Comparison of ENCODE assay signal across 8 cellular contexts in genomic region chr12:109844983-109845841, GRCh38. TPM values are rescaled to one million over a fixed set of nuclear protein-coding genes. Genes with fewer than 3 reads are reported as not detected.
A peak's percentile ranks its signal among the peaks of the same experiment; 100 is the strongest.
DNase-seq lines count a peak whose midpoint lies in the region; ATAC-seq and TF ChIP-seq lines count a peak whose summit lies in the region.

No MANE protein-coding gene starts in this region.

- H3K27ac ChIP-seq in foreskin keratinocyte (no peak overlapping the region), substantia nigra (ENCODE audit: low read depth, low read length, poor library complexity, severe bottlenecking) (peak overlapping the region; percentile 11)

- H3K4me1 ChIP-seq in foreskin keratinocyte = no peaks in the 10 kb centered on the region

- DNase-seq in DMS153 treated with DMSO at 0.1 percent for 48 hours (lab: John Stamatoyannopoulos, UW; ENCODE audit: unreplicated experiment) (peak; percentile 46), LHCN-M2 (ENCODE audit: low read depth) (peak; percentile 64), RPMI8226 (peak; percentile 92), foreskin keratinocyte (peak in 1 of 2 donors; percentile 55), occipital lobe (lab: John Stamatoyannopoulos, UW) (peak; percentile 69), substantia nigra (lab: John Stamatoyannopoulos, UW) (peak in 48 of 49 donors; percentile 19 to 92 (median 70))
- DNase-seq in activated T-helper 9 cell treated with anti-CD3 and anti-CD28 coated beads, Interleukin-2, amount 50 U/mL, for 16 hours (ENCODE audit: low read depth) = peak; percentile 80

- peak; percentile 85 for ATAC-seq in GM21723 (IDR thresholded peaks at IDR 0.05; ENCODE audit: unreplicated experiment)
- ATAC-seq in foreskin keratinocyte = peak; percentile 91

- no peaks in the 10 kb centered on the region for H3K27me3 ChIP-seq in foreskin keratinocyte

- peak; percentile 100 for TF ChIP-seq CTCF in foreskin keratinocyte (conservative IDR thresholded peaks at IDR 0.05)

RNA-seq across cellular contexts. Expression of gene TRPV4, which starts 12.0 kb away (rescaled TPM):
- 0.34 TPM in 1 of 2 replicates, not detected in the other for total RNA-seq in LHCN-M2 (2014; rRNA removed)
- polyA plus RNA-seq in LHCN-M2 (2012) = 0.12 TPM
- 0.82 and 1.5 TPM in 2 replicates for total RNA-seq in foreskin keratinocyte
- 0.71 and 1.2 TPM in 2 replicates for polyA plus RNA-seq in foreskin keratinocyte
- total RNA-seq in occipital lobe = not detected

RNA-seq across cellular contexts. Expression of gene GLTP, which starts 35.1 kb away (rescaled TPM):
- 51.7 and 74.8 TPM in 2 replicates for total RNA-seq in LHCN-M2 (2014; rRNA removed)
- 56.6 TPM for polyA plus RNA-seq in LHCN-M2 (2012)
- 47.9 and 52.6 TPM in 2 replicates for total RNA-seq in foreskin keratinocyte
- polyA plus RNA-seq in foreskin keratinocyte = 32.6 and 35.4 TPM in 2 replicates
- 15.6 TPM for total RNA-seq in occipital lobe

RNA-seq across cellular contexts. Expression of gene TCHP, which starts 54.9 kb away (rescaled TPM):
- total RNA-seq in LHCN-M2 (2014; rRNA removed) (14.9 and 19.0 TPM in 2 replicates), foreskin keratinocyte (15.6 and 18.1 TPM in 2 replicates), occipital lobe (6.2 TPM)
- polyA plus RNA-seq in LHCN-M2 (2012) = 17.7 TPM
- 10.7 and 11.2 TPM in 2 replicates for polyA plus RNA-seq in foreskin keratinocyte
